In genomic region chr17:2889256-2889655, GRCh38 we compare ENCODE assay signal across 14 cellular contexts.
"Had no signal": no experiment of that assay in that cellular context is flagged by ENCODE, and none has a peak within 500 bp of the region (broad histone marks: within the 10 kb centered on the region; RNA-seq: fewer than 3 reads in every experiment).

No MANE protein-coding gene starts in this region.

- H2AFZ ChIP-seq: parathyroid adenoma had no signal

- H3K36me3 Mint-ChIP-seq: activated naive CD4-positive, alpha-beta T cell treated with anti-CD3 and anti-CD28 coated beads, Interleukin-2, amount 10 ng/mL, durations not matched to agents 7 days and 5 days; naive B cell had no signal

- H3K27me3 Mint-ChIP-seq: activated naive CD4-positive, alpha-beta T cell treated with anti-CD3 and anti-CD28 coated beads, Interleukin-2, amount 10 ng/mL, durations not matched to agents 7 days and 5 days; activated T-helper 17 cell treated with anti-CD3 and anti-CD28 coated beads, Interleukin-2, amount 50 U/mL, for 72 hours; naive B cell had no signal

- H3K4me3 Mint-ChIP-seq: activated naive CD4-positive, alpha-beta T cell treated with anti-CD3 and anti-CD28 coated beads, Interleukin-2, amount 10 ng/mL, durations not matched to agents 7 days and 5 days; activated T-helper 17 cell treated with anti-CD3 and anti-CD28 coated beads, Interleukin-2, amount 50 U/mL, for 72 hours had no signal

- H3K4me3 ChIP-seq: ascending aorta, left lung, thoracic aorta had no signal

- H3K9me3 Mint-ChIP-seq: activated naive CD4-positive, alpha-beta T cell treated with anti-CD3 and anti-CD28 coated beads, Interleukin-2, amount 10 ng/mL, durations not matched to agents 7 days and 5 days; activated T-helper 17 cell treated with anti-CD3 and anti-CD28 coated beads, Interleukin-2, amount 50 U/mL, for 72 hours; naive B cell had no signal

- ATAC-seq: activated CD4-positive, CD25-positive, alpha-beta regulatory T cell treated with anti-CD3 and anti-CD28 coated beads, Interleukin-2, amount 50 U/mL, for 24 hours; activated T-helper 17 cell treated with anti-CD3 and anti-CD28 coated beads, Interleukin-2, amount 50 U/mL, for 72 hours; esophagus mucosa; left lung had no signal

- H3K4me1 Mint-ChIP-seq: activated naive CD4-positive, alpha-beta T cell treated with anti-CD3 and anti-CD28 coated beads, Interleukin-2, amount 10 ng/mL, durations not matched to agents 7 days and 5 days had no signal

- H3K4me1 ChIP-seq: ascending aorta, parathyroid adenoma had no signal

- H3K9ac ChIP-seq: parathyroid adenoma had no signal

- H3K9me3 ChIP-seq: ascending aorta, left lung, neutrophil, thoracic aorta had no signal

- H3K27ac ChIP-seq: ascending aorta, left lung, parathyroid adenoma, thoracic aorta had no signal

- H3K36me3 ChIP-seq: ascending aorta, left lung, thoracic aorta had no signal

- H3K27ac Mint-ChIP-seq: activated naive CD4-positive, alpha-beta T cell treated with anti-CD3 and anti-CD28 coated beads, Interleukin-2, amount 10 ng/mL, durations not matched to agents 7 days and 5 days; activated T-helper 17 cell treated with anti-CD3 and anti-CD28 coated beads, Interleukin-2, amount 50 U/mL, for 72 hours had no signal

- DNase-seq: activated CD4-positive, alpha-beta T cell treated with anti-CD3 and anti-CD28 coated beads, Interleukin-2, amount 50 U/mL, for 4 hours; activated naive CD4-positive, alpha-beta T cell treated with anti-CD3 and anti-CD28 coated beads, Interleukin-2, amount 10 ng/mL, durations not matched to agents 7 days and 5 days; activated T-cell treated with anti-CD3 and anti-CD28 coated beads for 4 hours; naive B cell; stimulated activated CD4-positive, alpha-beta T cell treated with anti-CD3 and anti-CD28 coated beads, Interleukin-12 subunit alpha, Interleukin-12 subunit beta, amount 100 ng/mL, for 4 hours; stimulated activated CD4-positive, alpha-beta T cell treated with anti-CD3 and anti-CD28 coated beads, Interleukin-2, amount 100 ng/mL, for 24 hours had no signal

- H3K27me3 ChIP-seq: ascending aorta, neutrophil had no signal
